In genomic region chr5:11384441-11385250, GRCh38 we compare ENCODE assay signal across 8 cellular contexts.
DNase-seq lines count a peak whose midpoint lies in the region; ATAC-seq and TF ChIP-seq lines count a peak whose summit lies in the region.

No MANE protein-coding gene starts in this region.

- DNase-seq in NCI-H524 (lab: John Stamatoyannopoulos, UW), result peak; percentile 50 to 71
- no peak for DNase-seq in NCI-H524 treated with DMSO at 0.1 percent for 48 hours (lab: John Stamatoyannopoulos, UW)
- DNase-seq in chondrocyte (ENCODE audit: low spot score), result no peak
- DNase-seq in substantia nigra (lab: John Stamatoyannopoulos, UW), result peak in 46 of 49 donors; percentile 15 to 84 (median 54)
- DNase-seq in cortex of kidney (lab: John Stamatoyannopoulos, UW), result no peak

- TF ChIP-seq RAD21 in liver (IDR thresholded peaks at IDR 0.05), result no peak

- no peaks in the 10 kb centered on the region for H3K36me3 ChIP-seq in liver (ENCODE audit: control insufficient read depth in 4 of 4, insufficient read depth in 3 of 4, low read depth in 1 of 4, low read length in 3 of 4)

- peaks cover 14% of the 10 kb centered on the region for H3K4me1 Mint-ChIP-seq in chondrocyte (ENCODE audit: low read depth)

- H3K9me3 Mint-ChIP-seq in chondrocyte (ENCODE audit: low read depth), result no peaks in the 10 kb centered on the region

- H3K4me1 ChIP-seq in liver (ENCODE audit: control insufficient read depth in 4 of 4, insufficient read depth in 4 of 4, low read length in 3 of 4), result peaks cover 6 to 16% (median 10%) of the 10 kb centered on the region in 4 donors

- peaks cover 0 to 6% (median 4%) of the 10 kb centered on the region in 4 donors for H3K27me3 ChIP-seq in liver (ENCODE audit: control insufficient read depth in 4 of 4, insufficient read depth in 4 of 4, low read length in 3 of 4)

- TF ChIP-seq CTCF in chondrocyte (IDR thresholded peaks at IDR 0.05), result no peak
- no peak for TF ChIP-seq CTCF in liver (IDR thresholded peaks at IDR 0.05; ENCODE audit: low read depth, low read length, missing input control)

- H3K27me3 Mint-ChIP-seq in chondrocyte (ENCODE audit: low read depth), result peaks cover 39% of the 10 kb centered on the region

- WGBS in liver, result 12% methylated on average over 96 of the region's 96 CpGs

- H3K27ac ChIP-seq in liver (ENCODE audit: low read depth in 1 of 2, low read length in 2 of 2) (no peak overlapping the region), substantia nigra (ENCODE audit: low read depth, low read length, poor library complexity, severe bottlenecking) (peak overlapping the region; percentile 92)

- no peak for ATAC-seq in HG03439 (IDR thresholded peaks at IDR 0.05; ENCODE audit: unreplicated experiment)
- no peak for ATAC-seq in GM18858 (IDR thresholded peaks at IDR 0.05; ENCODE audit: unreplicated experiment)

- no peak overlapping the region for H3K9ac ChIP-seq in liver (ENCODE audit: low read depth in 1 of 2, low read length in 2 of 2)

- H3K4me3 ChIP-seq in liver (ENCODE audit: low read depth in 1 of 3, low read length in 3 of 3), result peak overlapping the region in 2 of 3 donors; percentile 20 to 54

- peak overlapping the region; percentile 70 for H3K4me3 Mint-ChIP-seq in chondrocyte (ENCODE audit: unreplicated experiment)

- peaks cover 0 to 5% (median 0%) of the 10 kb centered on the region in 4 donors for H3K9me3 ChIP-seq in liver (ENCODE audit: control insufficient read depth in 4 of 4, low read length in 3 of 4)

- no peak overlapping the region for H3K27ac Mint-ChIP-seq in chondrocyte (ENCODE audit: unreplicated experiment)

- no peaks in the 10 kb centered on the region for H3K36me3 Mint-ChIP-seq in chondrocyte (ENCODE audit: low read depth)

TF ChIP-seq in liver, 16 proteins besides CTCF, POLR2A, EP300 and RAD21:
- no peak for TF ChIP-seq FOXA2 (IDR thresholded peaks at IDR 0.05)
- no peak for TF ChIP-seq HNF4A (conservative IDR thresholded peaks at IDR 0.05)
- TF ChIP-seq RXRA (IDR thresholded peaks at IDR 0.05), result no peak
- no peak for TF ChIP-seq REST (IDR thresholded peaks at IDR 0.05)
- TF ChIP-seq JUND (IDR thresholded peaks at IDR 0.05), result no peak

Comparison
In these comparisons a context has a peak if more than half of its experiments do, and no peak if none do; other contexts are left out.
1. DNase-seq: peak in NCI-H524 (2 of 2) and substantia nigra (46 of 49); none in NCI-H524 treated with DMSO at 0.1 percent for 48 hours (single experiment), chondrocyte (single experiment) and cortex of kidney (single experiment).